In the genomic region with DNA sequence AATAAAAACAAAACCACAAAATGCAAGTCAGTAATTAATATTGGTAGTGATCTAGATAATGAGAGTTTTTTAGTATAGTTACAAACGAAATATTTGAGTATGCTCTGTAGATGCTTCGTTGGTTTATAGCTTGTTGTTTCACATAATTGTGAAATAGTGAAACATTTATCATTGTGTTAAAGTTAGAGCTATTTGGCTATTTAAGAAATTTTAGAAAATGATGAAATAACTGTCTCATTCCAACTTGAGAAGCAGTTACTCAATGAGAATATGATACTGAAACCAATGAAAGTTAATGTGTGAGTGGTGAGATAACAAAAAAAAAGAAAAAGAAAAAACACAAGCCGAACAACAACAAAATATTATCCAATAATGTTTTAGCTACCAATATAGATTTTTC, we compare ENCODE assay signal across 22 cellular contexts.
DNase-seq lines count a peak whose midpoint lies in the region; ATAC-seq, FAIRE-seq and TF ChIP-seq lines count a peak whose summit lies in the region.
"Had no signal": no experiment of that assay in that cellular context is flagged by ENCODE, and none has a peak within 500 bp of the region (broad histone marks: within the 10 kb centered on the region; RNA-seq: fewer than 3 reads in every experiment).

No MANE protein-coding gene starts in this region.

- no peak for DNase-seq in A549 (ENCODE audit: low read depth in 1 of 2, low spot score in 1 of 2)
- peak; percentile 33 for DNase-seq in LHCN-M2 (ENCODE audit: low read depth)
- no peak for DNase-seq in esophagus squamous epithelium (lab: John Stamatoyannopoulos, UW)
- no peak for DNase-seq in lower lobe of right lung
- no peak for DNase-seq in DMS53 treated with DMSO at 0.1 percent for 48 hours (lab: John Stamatoyannopoulos, UW; ENCODE audit: unreplicated experiment)
- no peak for DNase-seq in NCI-H2029 (lab: John Stamatoyannopoulos, UW)
- DNase-seq: ACHN; activated CD4-positive, alpha-beta T cell treated with anti-CD3 and anti-CD28 coated beads for 48 hours; activated T-cell treated with anti-CD3 and anti-CD28 coated beads, Interleukin-2, amount 50 U/mL, for 1 hour; COR-L47; GOT3; left lung; naive thymus-derived CD4-positive, alpha-beta T cell; NCI-H1048; NCI-H82; SJCRH30; stimulated activated CD4-positive, alpha-beta T cell treated with anti-CD3 and anti-CD28 coated beads, Interleukin-2, amount 100 ng/mL, for 24 hours; T1000 had no signal

- H3K4me3 ChIP-seq in A549 (no peak overlapping the region), esophagus squamous epithelium (no peak overlapping the region), lower lobe of right lung (no peak overlapping the region)
- H3K4me3 ChIP-seq: left lung, SJCRH30 had no signal

- H3K36me3 ChIP-seq in esophagus squamous epithelium (no peaks in the 10 kb centered on the region), lower lobe of right lung (no peaks in the 10 kb centered on the region)
- H3K36me3 ChIP-seq: left lung, SJCRH30 had no signal

- ATAC-seq in A549 = no peak
- peak in 1 of 2 donors; percentile 37 for ATAC-seq in lower lobe of right lung
- ATAC-seq in activated T-helper 17 cell treated with anti-CD3 and anti-CD28 coated beads, Interleukin-2, amount 50 U/mL, for 72 hours (replicated peaks) = no peak
- no peak for ATAC-seq in GM18519 (IDR thresholded peaks at IDR 0.05; ENCODE audit: low FRiP score, unreplicated experiment)
- ATAC-seq: left lung; naive thymus-derived CD4-positive, alpha-beta T cell had no signal

- H3K27ac ChIP-seq in A549 (no peak overlapping the region), esophagus squamous epithelium (peak overlapping the region in 3 of 4 donors; percentile 42 to 49 (median 46)), lower lobe of right lung (peak overlapping the region; percentile 54)
- H3K27ac ChIP-seq: epithelial cell of prostate had no signal

- POLR2A ChIA-PET in A549 (lab: Yijun Ruan, JAX) = no interaction called here

- peaks cover 27% of the 10 kb centered on the region for H3K4me1 ChIP-seq in A549
- no peaks in the 10 kb centered on the region for H3K4me1 ChIP-seq in esophagus squamous epithelium
- H3K4me1 ChIP-seq in lower lobe of right lung = peaks cover 6% of the 10 kb centered on the region

- no peak overlapping the region for H3K4me3 Mint-ChIP-seq in activated T-helper 17 cell treated with anti-CD3 and anti-CD28 coated beads, Interleukin-2, amount 50 U/mL, for 72 hours
- H3K4me3 Mint-ChIP-seq: naive thymus-derived CD4-positive, alpha-beta T cell had no signal

- no peaks in the 10 kb centered on the region for H3K9me3 ChIP-seq in A549
- H3K9me3 ChIP-seq in esophagus squamous epithelium = no peaks in the 10 kb centered on the region
- no peaks in the 10 kb centered on the region for H3K9me3 ChIP-seq in lower lobe of right lung
- H3K9me3 ChIP-seq: left lung had no signal

- H3K27me3 Mint-ChIP-seq in activated T-helper 17 cell treated with anti-CD3 and anti-CD28 coated beads, Interleukin-2, amount 50 U/mL, for 72 hours = peaks cover 9% of the 10 kb centered on the region
- H3K27me3 Mint-ChIP-seq: naive thymus-derived CD4-positive, alpha-beta T cell had no signal

- H3K27me3 ChIP-seq in esophagus squamous epithelium (no peaks in the 10 kb centered on the region), lower lobe of right lung (ENCODE audit: low read depth) (no peaks in the 10 kb centered on the region)
- H3K27me3 ChIP-seq: left lung, SJCRH30 had no signal

- no peaks in the 10 kb centered on the region for H3K36me3 Mint-ChIP-seq in activated T-helper 17 cell treated with anti-CD3 and anti-CD28 coated beads, Interleukin-2, amount 50 U/mL, for 72 hours (ENCODE audit: low read depth)
- H3K36me3 Mint-ChIP-seq: naive thymus-derived CD4-positive, alpha-beta T cell had no signal

- WGBS in A549 (ENCODE audit: missing lambda C conversion rate) = 46% methylated on average over 3 of the region's 3 CpGs
- WGBS in esophagus squamous epithelium, 2 donors = 38 to 50% methylated on average over 3 of the region's 3 CpGs

- CTCF ChIA-PET in A549 (lab: Yijun Ruan, JAX) = interaction anchor here (1.3 kb wide), 1 partner anchor 24 kb away, joined by 3 read pairs; no protein-coding TSS in a partner anchor

- TF ChIP-seq EP300 in A549 (IDR thresholded peaks at IDR 0.05) = no peak

- no peak for TF ChIP-seq RAD21 in A549 (conservative IDR thresholded peaks at IDR 0.05 in 1 of 2, IDR thresholded peaks at IDR 0.05 in 1 of 2)

- TF ChIP-seq POLR2A in A549 (IDR thresholded peaks at IDR 0.05; ENCODE audit: low read length) (no peak), esophagus squamous epithelium (IDR thresholded peaks at IDR 0.05) (no peak)

- peak overlapping the region; percentile 45; the same call in 2 of the 3 replicates for H3K4me2 ChIP-seq in A549

- no peaks in the 10 kb centered on the region for H3K4me1 Mint-ChIP-seq in activated T-helper 17 cell treated with anti-CD3 and anti-CD28 coated beads, Interleukin-2, amount 50 U/mL, for 72 hours
- H3K4me1 Mint-ChIP-seq: naive thymus-derived CD4-positive, alpha-beta T cell had no signal

- TF ChIP-seq CTCF in A549 (IDR thresholded peaks at IDR 0.05) (no peak), esophagus squamous epithelium (IDR thresholded peaks at IDR 0.05) (no peak), lower lobe of right lung (IDR thresholded peaks at IDR 0.05) (no peak)

- no peak for FAIRE-seq in A549 (lab: Jason Lieb, UNC)
- FAIRE-seq: colon had no signal

- intact Hi-C loops in esophagus squamous epithelium (cut with DNase I) (no loop called here), lower lobe of right lung (cut with DNase I) (no loop called here)

- no peaks in the 10 kb centered on the region for H3K9me3 Mint-ChIP-seq in activated T-helper 17 cell treated with anti-CD3 and anti-CD28 coated beads, Interleukin-2, amount 50 U/mL, for 72 hours

- H3K27ac Mint-ChIP-seq in activated T-helper 17 cell treated with anti-CD3 and anti-CD28 coated beads, Interleukin-2, amount 50 U/mL, for 72 hours = no peak overlapping the region
- H3K27ac Mint-ChIP-seq: naive thymus-derived CD4-positive, alpha-beta T cell had no signal

TF ChIP-seq in A549, 52 proteins besides CTCF, POLR2A, EP300 and RAD21:
- TF ChIP-seq RARB (CRISPR knock-in tag; IDR thresholded peaks at IDR 0.05) (no peak), HDAC2 (IDR thresholded peaks at IDR 0.05) (no peak), JUNB (IDR thresholded peaks at IDR 0.05) (no peak), KDM1A (IDR thresholded peaks at IDR 0.05; ENCODE audit: low read depth) (no peak), CBX8 (IDR thresholded peaks at IDR 0.05) (no peak), ZNF302 (CRISPR knock-in tag; IDR thresholded peaks at IDR 0.05) (no peak), HOXA7 (CRISPR knock-in tag; IDR thresholded peaks at IDR 0.05) (no peak), RNF2 (IDR thresholded peaks at IDR 0.05; ENCODE audit: borderline replicate concordance, low read depth) (no peak), MAFK (IDR thresholded peaks at IDR 0.05; ENCODE audit: partially characterized antibody) (no peak), HOXB5 (CRISPR knock-in tag; IDR thresholded peaks at IDR 0.05) (no peak), GATA3 (IDR thresholded peaks at IDR 0.05; ENCODE audit: borderline replicate concordance) (no peak), ZSCAN20 (CRISPR knock-in tag; IDR thresholded peaks at IDR 0.05) (no peak)
- TF ChIP-seq, protein P1, sequence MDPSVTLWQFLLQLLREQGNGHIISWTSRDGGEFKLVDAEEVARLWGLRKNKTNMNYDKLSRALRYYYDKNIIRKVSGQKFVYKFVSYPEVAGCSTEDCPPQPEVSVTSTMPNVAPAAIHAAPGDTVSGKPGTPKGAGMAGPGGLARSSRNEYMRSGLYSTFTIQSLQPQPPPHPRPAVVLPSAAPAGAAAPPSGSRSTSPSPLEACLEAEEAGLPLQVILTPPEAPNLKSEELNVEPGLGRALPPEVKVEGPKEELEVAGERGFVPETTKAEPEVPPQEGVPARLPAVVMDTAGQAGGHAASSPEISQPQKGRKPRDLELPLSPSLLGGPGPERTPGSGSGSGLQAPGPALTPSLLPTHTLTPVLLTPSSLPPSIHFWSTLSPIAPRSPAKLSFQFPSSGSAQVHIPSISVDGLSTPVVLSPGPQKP (IDR thresholded peaks at IDR 0.05; ENCODE audit: low read depth, low read length) = no peak
- TF ChIP-seq, protein P2, sequence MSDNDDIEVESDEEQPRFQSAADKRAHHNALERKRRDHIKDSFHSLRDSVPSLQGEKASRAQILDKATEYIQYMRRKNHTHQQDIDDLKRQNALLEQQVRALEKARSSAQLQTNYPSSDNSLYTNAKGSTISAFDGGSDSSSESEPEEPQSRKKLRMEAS (IDR thresholded peaks at IDR 0.05) = no peak
TF ChIP-seq in A549: peak in this region for 0.

Comparison
In these comparisons a context has a peak if more than half of its experiments do, and no peak if none do; other contexts are left out.
1. H3K27ac ChIP-seq: peak in esophagus squamous epithelium (3 of 4) and lower lobe of right lung (single experiment); none in A549 (0 of 2).